Comparison of ENCODE assay signal across 9 cellular contexts in genomic region chr3:179450321-179450720, GRCh38. TPM values are rescaled to one million over a fixed set of nuclear protein-coding genes. Genes with fewer than 3 reads are reported as not detected.
A peak's percentile ranks its signal among the peaks of the same experiment; 100 is the strongest.
DNase-seq lines count a peak whose midpoint lies in the region; ATAC-seq, FAIRE-seq and TF ChIP-seq lines count a peak whose summit lies in the region.
"Had no signal": no experiment of that assay in that cellular context is flagged by ENCODE, and none has a peak within 500 bp of the region (broad histone marks: within the 10 kb centered on the region; RNA-seq: fewer than 3 reads in every experiment).

No MANE protein-coding gene starts in this region.

- intact Hi-C loops in A673 (cut with micrococcal nuclease; ENCODE audit: unreplicated experiment) (loop anchor here (1.0 kb wide), 1 partner anchor 109 kb away; no protein-coding TSS in a partner anchor), lower leg skin (cut with DNase I; ENCODE audit: low total_unique reads) (no loop called here), uterus (cut with DNase I; ENCODE audit: low total_unique reads) (loop anchor here (10.0 kb wide), 1 partner anchor 114 kb away; the partner anchor contains the start of gene ACTL6A)

- H3K4me3 ChIP-seq in A673 (ENCODE audit: low read depth, low read length, poor library complexity, severe bottlenecking), result peak overlapping the region; percentile 65
- peak overlapping the region; percentile 69 for H3K4me3 ChIP-seq in lower leg skin (ENCODE audit: low read depth, poor library complexity, severe bottlenecking)
- H3K4me3 ChIP-seq in uterus, result peak overlapping the region; percentile 59 to 75

- no TSS peak for BruUV-seq in A673 (replicated peaks; lab: Mats Ljungman, UMichigan)

- no peaks in the 10 kb centered on the region for H3K9me3 ChIP-seq in A673 (ENCODE audit: low read depth, low read length, poor library complexity, severe bottlenecking)
- no peaks in the 10 kb centered on the region for H3K9me3 ChIP-seq in uterus

- DNase-seq in A673 (ENCODE audit: low spot score), result peak; percentile 23
- DNase-seq in H54 (ENCODE audit: insufficient read length, low spot score), result no peak
- DNase-seq in activated naive CD8-positive, alpha-beta T cell treated with anti-CD3 and anti-CD28 coated beads for 36 hours, result no peak
- DNase-seq in lower leg skin (ENCODE audit: low spot score in 2 of 2), result no peak
- no peak for DNase-seq in uterus
- no peak for DNase-seq in NCI-H187 treated with DMSO at 0.1 percent for 48 hours (lab: John Stamatoyannopoulos, UW)

- peaks cover 82% of the 10 kb centered on the region for H3K27me3 Mint-ChIP-seq in activated naive CD8-positive, alpha-beta T cell treated with anti-CD3 and anti-CD28 coated beads for 36 hours

- H3K36me3 Mint-ChIP-seq in activated naive CD8-positive, alpha-beta T cell treated with anti-CD3 and anti-CD28 coated beads for 36 hours, result no peaks in the 10 kb centered on the region

- FAIRE-seq in H54 (lab: Jason Lieb, UNC), result peak; percentile 36

- POLR2A ChIA-PET in A673 (lab: Charles Lee; ENCODE audit: low non-redundant PET), result no interaction called here

- TF ChIP-seq POLR2A in H54 (IDR thresholded peaks at IDR 0.05; ENCODE audit: low read depth, low read length) (no peak), lower leg skin (IDR thresholded peaks at IDR 0.05) (no peak), uterus (IDR thresholded peaks at IDR 0.05) (no peak)

- CTCF ChIA-PET in A673 (lab: Charles Lee), result interaction anchor here (0.6 kb wide), 1 partner anchor 37 kb away, joined by 3 read pairs; no protein-coding TSS in a partner anchor

- peak overlapping the region; percentile 76 for H3K4me3 Mint-ChIP-seq in activated naive CD8-positive, alpha-beta T cell treated with anti-CD3 and anti-CD28 coated beads for 36 hours

- 1 to 3% methylated on average over 10 of the region's 10 CpGs for WGBS in lower leg skin, 2 donors

- peak overlapping the region; percentile 18 for H3K27ac Mint-ChIP-seq in activated naive CD8-positive, alpha-beta T cell treated with anti-CD3 and anti-CD28 coated beads for 36 hours

- ATAC-seq in GM21528 (IDR thresholded peaks at IDR 0.05; ENCODE audit: low FRiP score, unreplicated experiment) (no peak), HG03135 (IDR thresholded peaks at IDR 0.05; ENCODE audit: unreplicated experiment) (no peak)
- ATAC-seq: HCT116 had no signal

- H3K4me1 Mint-ChIP-seq in activated naive CD8-positive, alpha-beta T cell treated with anti-CD3 and anti-CD28 coated beads for 36 hours, result peaks cover 23% of the 10 kb centered on the region

- TF ChIP-seq CTCF in A673 (conservative IDR thresholded peaks at IDR 0.05; ENCODE audit: low read depth, low read length) (no peak), lower leg skin (IDR thresholded peaks at IDR 0.05) (no peak), uterus (IDR thresholded peaks at IDR 0.05) (no peak)

- H3K36me3 ChIP-seq in A673 (ENCODE audit: insufficient read depth, low read length, poor library complexity, severe bottlenecking), result no peaks in the 10 kb centered on the region
- H3K36me3 ChIP-seq in uterus, result no peaks in the 10 kb centered on the region

- H3K27me3 ChIP-seq in A673 (replicated peaks; ENCODE audit: insufficient read depth, low read depth, low read length, poor library complexity) (no peaks in the 10 kb centered on the region), uterus (no peaks in the 10 kb centered on the region)

- peaks cover 45% of the 10 kb centered on the region for H3K4me1 ChIP-seq in A673 (ENCODE audit: insufficient read depth, low read length, poor library complexity, severe bottlenecking)
- no peaks in the 10 kb centered on the region for H3K4me1 ChIP-seq in uterus

- H3K27ac ChIP-seq in A673 (ENCODE audit: low read depth, low read length, poor library complexity, severe bottlenecking) (peak overlapping the region; percentile 94), uterus (peak overlapping the region; percentile 92 to 95)

- H3K9me3 Mint-ChIP-seq in activated naive CD8-positive, alpha-beta T cell treated with anti-CD3 and anti-CD28 coated beads for 36 hours, result no peaks in the 10 kb centered on the region

RNA-seq across cellular contexts. Expression of gene GNB4, which starts 0.9 kb away (rescaled TPM):
- total RNA-seq in A673 (2021) (75.2 and 83.3 TPM in 2 replicates), lower leg skin (10 to 100 TPM; 63.9 to 91.8 (median 85.8) TPM), uterus (100 to 1,000 TPM in 1 of 4 donors, 10 to 100 TPM in 3; 18.2 to 110 (median 47.8) TPM)
- total RNA-seq in activated naive CD8-positive, alpha-beta T cell treated with anti-CD3 and anti-CD28 coated beads for 36 hours, result 1 to 10 TPM; 2.9 to 4.0 TPM
